9 cellular contexts compared by ENCODE assay signal in genomic region chr15:28136203-28136895, GRCh38. TPM values are rescaled to one million over a fixed set of nuclear protein-coding genes. Genes with fewer than 3 reads are reported as not detected.
DNase-seq lines count a peak whose midpoint lies in the region; ATAC-seq, FAIRE-seq and TF ChIP-seq lines count a peak whose summit lies in the region.
"Not testable (repeated sequence)": the region's sequence is repeated elsewhere in the genome, so short reads cannot be mapped to it uniquely, and the experiment has no call there.
"Had no signal": no experiment of that assay in that cellular context is flagged by ENCODE, and none has a peak within 500 bp of the region (broad histone marks: within the 10 kb centered on the region; RNA-seq: fewer than 3 reads in every experiment).

No MANE protein-coding gene starts in this region.

- peak; percentile 96 for ATAC-seq in GM21717 (IDR thresholded peaks at IDR 0.05; ENCODE audit: unreplicated experiment)
- ATAC-seq in HG03025 (IDR thresholded peaks at IDR 0.05; ENCODE audit: low FRiP score, unreplicated experiment), result peak; percentile 99
- peak; percentile 98 for ATAC-seq in HG03520 (IDR thresholded peaks at IDR 0.05; ENCODE audit: unreplicated experiment)
- peak; percentile 38 to 83 for ATAC-seq in activated T-cell treated with anti-CD3 and anti-CD28 coated beads, Interleukin-2, amount 50 U/mL, for 4 hours
- peak; percentile 89 for ATAC-seq in naive thymus-derived CD4-positive, alpha-beta T cell

- intact Hi-C loops in OCI-LY7 (cut with micrococcal nuclease; ENCODE audit: unreplicated experiment), result loop anchor here (1.0 kb wide), 1 partner anchor 8 kb away; no protein-coding TSS in a partner anchor
- intact Hi-C loops in naive thymus-derived CD4-positive, alpha-beta T cell (cut with micrococcal nuclease), result not testable (repeated sequence)

- H3K4me1 Mint-ChIP-seq in activated T-cell treated with anti-CD3 and anti-CD28 coated beads, Interleukin-2, amount 50 U/mL, for 4 hours (ENCODE audit: low read depth), result peaks cover 29% of the 10 kb centered on the region
- peaks cover 8 to 81% (median 43%) of the 10 kb centered on the region in 7 donors for H3K4me1 Mint-ChIP-seq in naive thymus-derived CD4-positive, alpha-beta T cell

- not testable (repeated sequence) for TF ChIP-seq CTCF in OCI-LY7 (conservative IDR thresholded peaks at IDR 0.05; ENCODE audit: low read length)

- H3K36me3 Mint-ChIP-seq in activated T-cell treated with anti-CD3 and anti-CD28 coated beads, Interleukin-2, amount 50 U/mL, for 4 hours (ENCODE audit: insufficient read depth), result peaks cover 32% of the 10 kb centered on the region
- peaks cover 4 to 64% (median 43%) of the 10 kb centered on the region in 5 donors for H3K36me3 Mint-ChIP-seq in naive thymus-derived CD4-positive, alpha-beta T cell

- H3K27me3 ChIP-seq in naive thymus-derived CD4-positive, alpha-beta T cell (ENCODE audit: control insufficient read depth in 2 of 2, insufficient read depth in 2 of 2, low read length in 2 of 2), result not testable (repeated sequence)

- CTCF ChIA-PET in OCI-LY7 (lab: Charles Lee; ENCODE audit: unreplicated experiment); naive thymus-derived CD4-positive, alpha-beta T cell (lab: Charles Lee): not testable (repeated sequence)

- not testable (repeated sequence) for DNase-seq in GM12892 (ENCODE audit: insufficient read length); activated T-cell treated with anti-CD3 and anti-CD28 coated beads, Interleukin-2, amount 50 U/mL, for 4 hours
- peak; percentile 63 for DNase-seq in GM19240 (ENCODE audit: insufficient read length, low spot score)
- DNase-seq in OCI-LY7 (ENCODE audit: low spot score), result peak; percentile 74
- DNase-seq in naive thymus-derived CD4-positive, alpha-beta T cell, result peak in 3 of 9 donors; percentile 10 to 50 (median 17)

- H2AFZ ChIP-seq in OCI-LY7 (ENCODE audit: low read length), result not testable (repeated sequence)

- peaks cover 70% of the 10 kb centered on the region for H3K36me3 ChIP-seq in OCI-LY7 (ENCODE audit: insufficient read depth, low read length)
- H3K36me3 ChIP-seq in naive thymus-derived CD4-positive, alpha-beta T cell (ENCODE audit: control insufficient read depth in 2 of 3, insufficient read depth in 3 of 3, low read length in 3 of 3), result peaks cover 0 to 17% (median 0%) of the 10 kb centered on the region in 3 experiments

- H3K27ac Mint-ChIP-seq in naive thymus-derived CD4-positive, alpha-beta T cell, result peak overlapping the region in 6 of 9 donors; percentile 32 to 97 (median 62)

- peak overlapping the region; percentile 60 for H3K4me2 ChIP-seq in OCI-LY7 (ENCODE audit: low read length)

- not testable (repeated sequence) for H3K4me3 Mint-ChIP-seq in activated T-cell treated with anti-CD3 and anti-CD28 coated beads, Interleukin-2, amount 50 U/mL, for 4 hours
- H3K4me3 Mint-ChIP-seq in naive thymus-derived CD4-positive, alpha-beta T cell, result peak overlapping the region in 5 of 10 donors; percentile 3 to 77 (median 47)

- FAIRE-seq in GM12892 (lab: Jason Lieb, UNC), result peak; percentile 67

- H3K9me3 ChIP-seq in OCI-LY7 (ENCODE audit: low read length); naive thymus-derived CD4-positive, alpha-beta T cell (ENCODE audit: control insufficient read depth in 2 of 3, low read length in 3 of 3): not testable (repeated sequence)

- not testable (repeated sequence) for H4K20me1 ChIP-seq in OCI-LY7 (ENCODE audit: insufficient read depth, low read length)

- peaks cover 31% of the 10 kb centered on the region for H3K4me1 ChIP-seq in OCI-LY7 (ENCODE audit: insufficient read depth, low read length, poor library complexity, severe bottlenecking)
- peaks cover 0 to 17% of the 10 kb centered on the region in 2 donors for H3K4me1 ChIP-seq in naive thymus-derived CD4-positive, alpha-beta T cell (ENCODE audit: control insufficient read depth in 2 of 2, insufficient read depth in 2 of 2, low read length in 2 of 2)

- not testable (repeated sequence) for H3K9me2 ChIP-seq in OCI-LY7 (ENCODE audit: insufficient read depth, low read length)

- BruUV-seq in OCI-LY7 (replicated peaks; lab: Mats Ljungman, UMichigan), result not testable (repeated sequence)

- POLR2A ChIA-PET in OCI-LY7 (lab: Charles Lee); naive thymus-derived CD4-positive, alpha-beta T cell (lab: Charles Lee): not testable (repeated sequence)

- not testable (repeated sequence) for TF ChIP-seq POLR2A in GM12892 (IDR thresholded peaks at IDR 0.05; ENCODE audit: low read depth, low read length)

- not testable (repeated sequence) for H3K4me3 ChIP-seq in OCI-LY7 (ENCODE audit: low read depth, low read length, poor library complexity, severe bottlenecking); naive thymus-derived CD4-positive, alpha-beta T cell (ENCODE audit: low read length)

- H3K27ac ChIP-seq in OCI-LY7 (ENCODE audit: low read depth, low read length, poor library complexity, severe bottlenecking), result peak overlapping the region; percentile 38
- H3K27ac ChIP-seq in naive thymus-derived CD4-positive, alpha-beta T cell (ENCODE audit: low read depth, low read length), result not testable (repeated sequence)

- H3K9me3 Mint-ChIP-seq in activated T-cell treated with anti-CD3 and anti-CD28 coated beads, Interleukin-2, amount 50 U/mL, for 4 hours; naive thymus-derived CD4-positive, alpha-beta T cell: not testable (repeated sequence)

- not testable (repeated sequence) for H3K27me3 Mint-ChIP-seq in activated T-cell treated with anti-CD3 and anti-CD28 coated beads, Interleukin-2, amount 50 U/mL, for 4 hours (ENCODE audit: low read depth); naive thymus-derived CD4-positive, alpha-beta T cell

- H3K79me2 ChIP-seq in OCI-LY7 (ENCODE audit: insufficient read depth, low read depth, low read length), result not testable (repeated sequence)

RNA-seq across cellular contexts. Expression of gene OCA2, which starts 37.2 kb away (rescaled TPM):
- not detected for polyA plus RNA-seq in GM12892 (2012; ENCODE audit: missing spikeins)
- total RNA-seq in OCI-LY7 (2014; rRNA removed; shearing (Covaris generic)), result not detected in 2 replicates
- total RNA-seq in OCI-LY7 (2022), result not detected in 2 replicates
- not detected for total RNA-seq in activated T-cell treated with anti-CD3 and anti-CD28 coated beads, Interleukin-2, amount 50 U/mL, for 4 hours
- total RNA-seq in naive thymus-derived CD4-positive, alpha-beta T cell, result not detected
- not detected for polyA plus RNA-seq in naive thymus-derived CD4-positive, alpha-beta T cell
- total RNA-seq: cardiac septum had no signal
